12 cellular contexts compared by ENCODE assay signal in genomic region chr20:41173791-41174341, GRCh38. TPM values are rescaled to one million over a fixed set of nuclear protein-coding genes. Genes with fewer than 3 reads are reported as not detected.
DNase-seq lines count a peak whose midpoint lies in the region; ATAC-seq and TF ChIP-seq lines count a peak whose summit lies in the region.
"Had no signal": no experiment of that assay in that cellular context is flagged by ENCODE, and none has a peak within 500 bp of the region (broad histone marks: within the 10 kb centered on the region; RNA-seq: fewer than 3 reads in every experiment).

No MANE protein-coding gene starts in this region.

- peaks cover 50% of the 10 kb centered on the region for H3K36me3 Mint-ChIP-seq in activated CD8-positive, alpha-beta memory T cell treated with anti-CD3 and anti-CD28 coated beads, Interleukin-2, amount 10 ng/mL, durations not matched to agents 7 days and 5 days

- H3K4me3 ChIP-seq in adrenal gland (no peak overlapping the region), lung (no peak overlapping the region), subcutaneous abdominal adipose tissue (ENCODE audit: low read depth in 1 of 5, low read length in 5 of 5) (no peak overlapping the region), H7 (ENCODE audit: insufficient read depth, low read depth, low read length) (no peak overlapping the region)
- H3K4me3 ChIP-seq: K562, left lung had no signal

- ATAC-seq in activated CD8-positive, alpha-beta memory T cell treated with anti-CD3 and anti-CD28 coated beads, Interleukin-2, amount 10 ng/mL, durations not matched to agents 7 days and 5 days: no peak
- ATAC-seq in lung (ENCODE audit: insufficient read depth, low FRiP score) (no peak), foreskin keratinocyte (no peak), GM21717 (IDR thresholded peaks at IDR 0.05; ENCODE audit: unreplicated experiment) (no peak)

- TF ChIP-seq CTCF in adrenal gland (IDR thresholded peaks at IDR 0.05) (no peak), lung (IDR thresholded peaks at IDR 0.05; ENCODE audit: control extremely low read depth, extremely low read depth) (no peak), foreskin keratinocyte (conservative IDR thresholded peaks at IDR 0.05) (no peak)

- no peak overlapping the region for H3K4me3 Mint-ChIP-seq in activated CD8-positive, alpha-beta memory T cell treated with anti-CD3 and anti-CD28 coated beads, Interleukin-2, amount 10 ng/mL, durations not matched to agents 7 days and 5 days
- H3K4me3 Mint-ChIP-seq: activated CD4-positive, alpha-beta T cell treated with anti-CD3 and anti-CD28 coated beads, Interleukin-2, amount 10 ng/mL, durations not matched to agents 7 days and 5 days had no signal

- H3K4me1 ChIP-seq in adrenal gland (replicated peaks in 1 of 2) (peaks cover 14 to 25% of the 10 kb centered on the region in 2 donors), lung (ENCODE audit: control insufficient read depth in 2 of 2, insufficient read depth in 2 of 2, low read length in 2 of 2) (peaks cover 6 to 9% of the 10 kb centered on the region in 2 donors), subcutaneous abdominal adipose tissue (ENCODE audit: control insufficient read depth in 5 of 5, insufficient read depth in 5 of 5, low read length in 5 of 5) (peaks cover 6 to 34% (median 19%) of the 10 kb centered on the region in 5 donors), foreskin keratinocyte (peaks cover 26% of the 10 kb centered on the region)

- intact Hi-C loops in adrenal gland (cut with DNase I): loop anchor here (2.0 to 10.0 kb wide), 4 partner anchors 51 to 167 kb away; partner anchors contain the start of gene LPIN3 (in 1 of the 2)

- H3K9me3 Mint-ChIP-seq in activated CD8-positive, alpha-beta memory T cell treated with anti-CD3 and anti-CD28 coated beads, Interleukin-2, amount 10 ng/mL, durations not matched to agents 7 days and 5 days (ENCODE audit: low read depth): no peaks in the 10 kb centered on the region
- H3K9me3 Mint-ChIP-seq: activated CD4-positive, alpha-beta T cell treated with anti-CD3 and anti-CD28 coated beads, Interleukin-2, amount 10 ng/mL, durations not matched to agents 7 days and 5 days had no signal

- CTCF ChIA-PET in activated CD8-positive, alpha-beta memory T cell treated with anti-CD3 and anti-CD28 coated beads, Interleukin-2, amount 10 ng/mL, durations not matched to agents 7 days and 5 days (lab: Charles Lee): interaction anchor here (1.0 to 3.3 kb wide), 21 partner anchors 8 to 210 kb away, joined by 3 to 30 read pairs (median 8); partner anchors contain the start of gene LPIN3

- H3K27me3 ChIP-seq in adrenal gland: no peaks in the 10 kb centered on the region
- no peaks in the 10 kb centered on the region for H3K27me3 ChIP-seq in lung (ENCODE audit: control insufficient read depth, insufficient read depth)
- no peaks in the 10 kb centered on the region for H3K27me3 ChIP-seq in subcutaneous abdominal adipose tissue (ENCODE audit: control insufficient read depth in 5 of 5, insufficient read depth in 4 of 5, low read length in 5 of 5)
- H3K27me3 ChIP-seq in foreskin keratinocyte: no peaks in the 10 kb centered on the region
- H3K27me3 ChIP-seq in H7 (ENCODE audit: control insufficient read depth, insufficient read depth, low read length): no peaks in the 10 kb centered on the region
- H3K27me3 ChIP-seq: brain microvascular endothelial cell, left lung had no signal

- H3K36me3 ChIP-seq in adrenal gland (replicated peaks in 1 of 2) (peaks cover 0 to 38% of the 10 kb centered on the region in 2 donors), lung (ENCODE audit: control insufficient read depth in 2 of 2, insufficient read depth in 2 of 2, low read length in 2 of 2) (peaks cover 4 to 51% of the 10 kb centered on the region in 2 donors), subcutaneous abdominal adipose tissue (ENCODE audit: control insufficient read depth in 5 of 5, insufficient read depth in 5 of 5, low read length in 5 of 5) (peaks cover 0 to 83% (median 68%) of the 10 kb centered on the region in 5 donors), H7 (replicated peaks; ENCODE audit: control insufficient read depth, insufficient read depth, low read length) (peaks cover 62% of the 10 kb centered on the region)

- H3K4me1 Mint-ChIP-seq in activated CD8-positive, alpha-beta memory T cell treated with anti-CD3 and anti-CD28 coated beads, Interleukin-2, amount 10 ng/mL, durations not matched to agents 7 days and 5 days: peaks cover 15% of the 10 kb centered on the region

- peak overlapping the region in 3 of 5 donors; percentile 42 to 89 (median 50) for H3K27ac ChIP-seq in adrenal gland
- peak overlapping the region; percentile 23 to 28 for H3K27ac ChIP-seq in lung (ENCODE audit: low read depth in 1 of 2, low read length in 1 of 2)
- H3K27ac ChIP-seq in subcutaneous abdominal adipose tissue (ENCODE audit: low read depth, low read length): peak overlapping the region; percentile 30
- no peak overlapping the region for H3K27ac ChIP-seq in foreskin keratinocyte
- H3K27ac ChIP-seq: brain microvascular endothelial cell had no signal

- TF ChIP-seq POLR2A in adrenal gland (IDR thresholded peaks at IDR 0.05): no peak

- no peak overlapping the region for H3K27ac Mint-ChIP-seq in activated CD8-positive, alpha-beta memory T cell treated with anti-CD3 and anti-CD28 coated beads, Interleukin-2, amount 10 ng/mL, durations not matched to agents 7 days and 5 days

- H3K9me3 ChIP-seq in adrenal gland (replicated peaks in 1 of 3): no peaks in the 10 kb centered on the region
- H3K9me3 ChIP-seq in lung (ENCODE audit: control insufficient read depth in 2 of 2, insufficient read depth in 1 of 2, low read length in 1 of 2): no peaks in the 10 kb centered on the region
- H3K9me3 ChIP-seq in subcutaneous abdominal adipose tissue (ENCODE audit: control insufficient read depth in 5 of 5, low read length in 5 of 5): no peaks in the 10 kb centered on the region
- H3K9me3 ChIP-seq: left lung had no signal

- H3K9ac ChIP-seq in subcutaneous abdominal adipose tissue (ENCODE audit: low read length in 5 of 5): no peak overlapping the region

- WGBS in adrenal gland, 4 donors: 86 to 89% (median 87%) methylated on average over 13 of the region's 13 CpGs
- WGBS in lung, 2 donors: 91 to 92% methylated on average over 13 of the region's 13 CpGs

- peak; percentile 21 for DNase-seq in activated CD8-positive, alpha-beta memory T cell treated with anti-CD3 and anti-CD28 coated beads, Interleukin-2, amount 10 ng/mL, durations not matched to agents 7 days and 5 days
- no peak for DNase-seq in activated CD8-positive, alpha-beta memory T cell treated with anti-CD3 and anti-CD28 coated beads, Interleukin-2, amount 50 U/mL, for 4 hours
- DNase-seq in adrenal gland (peak in 5 of 7 donors; percentile 13 to 52 (median 19)), lung (ENCODE audit: low spot score) (no peak), foreskin keratinocyte (no peak), H7 (no peak)

- H3K27me3 Mint-ChIP-seq in activated CD8-positive, alpha-beta memory T cell treated with anti-CD3 and anti-CD28 coated beads, Interleukin-2, amount 10 ng/mL, durations not matched to agents 7 days and 5 days: no peaks in the 10 kb centered on the region
- H3K27me3 Mint-ChIP-seq: activated CD4-positive, alpha-beta T cell treated with anti-CD3 and anti-CD28 coated beads, Interleukin-2, amount 10 ng/mL, durations not matched to agents 7 days and 5 days had no signal

RNA-seq across cellular contexts. Expression of gene PLCG1, which starts 36.5 kb away (rescaled TPM):
- total RNA-seq in activated CD8-positive, alpha-beta memory T cell treated with anti-CD3 and anti-CD28 coated beads, Interleukin-2, amount 10 ng/mL, durations not matched to agents 7 days and 5 days: 100 to 1,000 TPM; 201 to 337 TPM
- total RNA-seq in adrenal gland (100 to 1,000 TPM in 2 of 8 donors, 10 to 100 TPM in 6; 49.3 to 120 (median 82.0) TPM), lung (100 to 1,000 TPM in 1 of 2 donors, 10 to 100 TPM in 1; 89.7 to 154 TPM), foreskin keratinocyte (53.5 and 58.9 TPM in 2 replicates)
- polyA plus RNA-seq in adrenal gland (100 to 1,000 TPM in 1 of 3 donors, 10 to 100 TPM in 2; 32.9 to 139 (median 78.1) TPM), lung (10 to 100 TPM; 29.6 to 44.5 TPM), foreskin keratinocyte (25.1 and 29.0 TPM in 2 replicates)
- 132 and 194 TPM in 2 replicates for total RNA-seq in H7 (2014; rRNA removed; shearing (Covaris generic))

Comparison
In these comparisons a context has a peak if more than half of its experiments do, and no peak if none do; other contexts are left out.
1. DNase-seq: peak in activated CD8-positive, alpha-beta memory T cell treated with anti-CD3 and anti-CD28 coated beads, Interleukin-2, amount 10 ng/mL, durations not matched to agents 7 days and 5 days (single experiment) and adrenal gland (5 of 7); none in activated CD8-positive, alpha-beta memory T cell treated with anti-CD3 and anti-CD28 coated beads, Interleukin-2, amount 50 U/mL, for 4 hours (single experiment), lung (single experiment), foreskin keratinocyte (0 of 2) and H7 (single experiment).